ENCODE assay signal across 20 cellular contexts in genomic region chr1:12316331-12316730, GRCh38.
DNase-seq lines count a peak whose midpoint lies in the region; FAIRE-seq and TF ChIP-seq lines count a peak whose summit lies in the region.
"Had no signal": no experiment of that assay in that cellular context is flagged by ENCODE, and none has a peak within 500 bp of the region (broad histone marks: within the 10 kb centered on the region; RNA-seq: fewer than 3 reads in every experiment).

No MANE protein-coding gene starts in this region.

- H3K4me3 ChIP-seq in skeletal muscle tissue (ENCODE audit: low read length in 3 of 3) (no peak overlapping the region), adrenal gland (no peak overlapping the region)

- H3K4me1 ChIP-seq in skeletal muscle tissue (ENCODE audit: control insufficient read depth in 3 of 3, insufficient read depth in 3 of 3, low read length in 3 of 3) (peaks cover 0 to 7% (median 0%) of the 10 kb centered on the region in 3 donors), adrenal gland (replicated peaks in 1 of 2) (peaks cover 5 to 16% of the 10 kb centered on the region in 2 donors)

- DNase-seq in EH (ENCODE audit: low read depth) (peak; percentile 53), astrocyte of the hippocampus (ENCODE audit: low read depth, low spot score) (peak; percentile 43), iris pigment epithelial cell (ENCODE audit: low read depth) (peak; percentile 52), urothelium cell line (ENCODE audit: low spot score) (no peak), NCI-H748 (lab: John Stamatoyannopoulos, UW; ENCODE audit: unreplicated experiment) (no peak), adrenal gland (no peak), NCI-H2196 (lab: John Stamatoyannopoulos, UW; ENCODE audit: unreplicated experiment) (no peak)
- DNase-seq: ACHN; activated CD4-positive, alpha-beta memory T cell treated with anti-CD3 and anti-CD28 coated beads, Interleukin-2, amount 10 ng/mL, durations not matched to agents 7 days and 5 days; activated naive CD8-positive, alpha-beta T cell treated with anti-CD3 and anti-CD28 coated beads, Interleukin-2, amount 10 ng/mL, durations not matched to agents 7 days and 5 days; CD8-positive, alpha-beta memory T cell; foreskin melanocyte; left ventricle myocardium superior; naive B cell; NCI-H1694 treated with DMSO at 0.1 percent for 48 hours; NCI-H345; stimulated activated naive CD4-positive, alpha-beta T cell; T-cell; WERI-Rb-1 had no signal

- TF ChIP-seq CTCF in adrenal gland (IDR thresholded peaks at IDR 0.05): no peak

- H3K9me3 ChIP-seq in skeletal muscle tissue (ENCODE audit: control insufficient read depth in 3 of 3, low read length in 3 of 3) (no peaks in the 10 kb centered on the region), adrenal gland (replicated peaks in 1 of 3) (no peaks in the 10 kb centered on the region)

- no peak for FAIRE-seq in urothelium cell line (lab: Jason Lieb, UNC)

- WGBS in adrenal gland, 4 donors: 87 to 93% (median 91%) methylated on average over 2 of the region's 2 CpGs

- H3K27ac ChIP-seq in skeletal muscle tissue (ENCODE audit: low read depth, low read length): peak overlapping the region; percentile 8
- peak overlapping the region in 2 of 5 donors; percentile 28 to 29 for H3K27ac ChIP-seq in adrenal gland
- H3K27ac ChIP-seq: WERI-Rb-1 had no signal

- peaks cover 36 to 74% (median 72%) of the 10 kb centered on the region in 3 donors for H3K36me3 ChIP-seq in skeletal muscle tissue (ENCODE audit: control insufficient read depth in 3 of 3, insufficient read depth in 3 of 3, low read length in 3 of 3)
- H3K36me3 ChIP-seq in adrenal gland (replicated peaks in 1 of 2): peaks cover 0 to 46% of the 10 kb centered on the region in 2 donors

- H3K9ac ChIP-seq in skeletal muscle tissue (ENCODE audit: low read depth in 1 of 3, low read length in 3 of 3): no peak overlapping the region

- intact Hi-C loops in adrenal gland (cut with DNase I): loop anchor here (5.0 to 10.0 kb wide), 3 partner anchors 298 to 338 kb away; partner anchors contain the start of gene DHRS3 (in 1 of the 2)

- no peak for TF ChIP-seq POLR2A in adrenal gland (IDR thresholded peaks at IDR 0.05)

- H3K27me3 ChIP-seq in skeletal muscle tissue (ENCODE audit: control insufficient read depth in 3 of 3, insufficient read depth in 3 of 3, low read length in 3 of 3) (no peaks in the 10 kb centered on the region), adrenal gland (no peaks in the 10 kb centered on the region)

Comparison
In these comparisons a context has a peak if more than half of its experiments do, and no peak if none do; other contexts are left out.
1. DNase-seq: peak in EH (single experiment), astrocyte of the hippocampus (single experiment) and iris pigment epithelial cell (single experiment); none in urothelium cell line (single experiment), NCI-H748 (single experiment), adrenal gland (0 of 7) and NCI-H2196 (single experiment).